ENCODE assay signal across 8 cellular contexts in genomic region chr11:27213232-27213660, GRCh38.
DNase-seq lines count a peak whose midpoint lies in the region; TF ChIP-seq lines count a peak whose summit lies in the region.

No MANE protein-coding gene starts in this region.

- in situ Hi-C loops in KBM-7 (cut with MboI; ENCODE audit: low pct_unique_long_range_greater_than_20kb, low sequenced_read_pairs), result no loop called here

- no peak overlapping the region for H3K4me3 Mint-ChIP-seq in chondrocyte (ENCODE audit: unreplicated experiment)
- no peak overlapping the region for H3K4me3 Mint-ChIP-seq in mesothelial cell of epicardium

- H3K27ac Mint-ChIP-seq in chondrocyte (ENCODE audit: unreplicated experiment), result peak overlapping the region; percentile 80
- peak overlapping the region; percentile 85 for H3K27ac Mint-ChIP-seq in mesothelial cell of epicardium

- H3K4me1 Mint-ChIP-seq in chondrocyte (ENCODE audit: low read depth), result peaks cover 87% of the 10 kb centered on the region
- peaks cover 42% of the 10 kb centered on the region for H3K4me1 Mint-ChIP-seq in mesothelial cell of epicardium

- DNase-seq in DMS79 (lab: John Stamatoyannopoulos, UW) (peak; percentile 63), LoVo (ENCODE audit: low spot score) (peak; percentile 46), chondrocyte (ENCODE audit: low spot score) (no peak), mesothelial cell of epicardium (ENCODE audit: low spot score in 2 of 2, unreplicated experiment in 2 of 2) (no peak), KBM-7 (no peak)
- no peak for DNase-seq in activated CD4-positive, alpha-beta T cell treated with anti-CD3 and anti-CD28 coated beads for 48 hours
- DNase-seq in stimulated activated CD4-positive, alpha-beta T cell treated with anti-CD3 and anti-CD28 coated beads, Interleukin-4, amount 100 ng/mL, for 4 hours, result no peak
- DNase-seq in activated CD4-positive, alpha-beta T cell treated with anti-CD3 and anti-CD28 coated beads, Interleukin-2, amount 50 U/mL, for 1 hour, result no peak

- H3K27me3 Mint-ChIP-seq in chondrocyte (ENCODE audit: low read depth) (no peaks in the 10 kb centered on the region), mesothelial cell of epicardium (ENCODE audit: low read depth) (no peaks in the 10 kb centered on the region)

- no peak for TF ChIP-seq CTCF in chondrocyte (IDR thresholded peaks at IDR 0.05)
- no peak for TF ChIP-seq CTCF in mesothelial cell of epicardium (IDR thresholded peaks at IDR 0.05; ENCODE audit: unreplicated experiment)

- H3K9me3 Mint-ChIP-seq in chondrocyte (ENCODE audit: low read depth) (no peaks in the 10 kb centered on the region), mesothelial cell of epicardium (peaks cover under 1% of the 10 kb centered on the region)

- H3K36me3 Mint-ChIP-seq in chondrocyte (ENCODE audit: low read depth) (no peaks in the 10 kb centered on the region), mesothelial cell of epicardium (peaks cover 16% of the 10 kb centered on the region)

Comparison
In these comparisons a context has a peak if more than half of its experiments do, and no peak if none do; other contexts are left out.
1. DNase-seq: peak in DMS79 (single experiment) and LoVo (single experiment); none in chondrocyte (single experiment), mesothelial cell of epicardium (0 of 2), activated CD4-positive, alpha-beta T cell treated with anti-CD3 and anti-CD28 coated beads for 48 hours (single experiment), KBM-7 (single experiment), stimulated activated CD4-positive, alpha-beta T cell treated with anti-CD3 and anti-CD28 coated beads, Interleukin-4, amount 100 ng/mL, for 4 hours (0 of 2) and activated CD4-positive, alpha-beta T cell treated with anti-CD3 and anti-CD28 coated beads, Interleukin-2, amount 50 U/mL, for 1 hour (single experiment).